22 cellular contexts compared by ENCODE assay signal in genomic region chr3:158739078-158739477, GRCh38. TPM values are rescaled to one million over a fixed set of nuclear protein-coding genes. Genes with fewer than 3 reads are reported as not detected.
"Had no signal": no experiment of that assay in that cellular context is flagged by ENCODE, and none has a peak within 500 bp of the region (broad histone marks: within the 10 kb centered on the region; RNA-seq: fewer than 3 reads in every experiment).

No MANE protein-coding gene starts in this region.

- ATAC-seq: activated CD4-positive, alpha-beta T cell treated with anti-CD3 and anti-CD28 coated beads for 36 hours; activated CD8-positive, alpha-beta T cell treated with anti-CD3 and anti-CD28 coated beads for 36 hours; activated naive CD4-positive, alpha-beta T cell treated with anti-CD3 and anti-CD28 coated beads, Interleukin-2, amount 50 U/mL, for 72 hours; activated naive CD8-positive, alpha-beta T cell treated with anti-CD3 and anti-CD28 coated beads, Interleukin-2, amount 50 U/mL, for 24 hours; T-cell had no signal

- FAIRE-seq: astrocyte had no signal

- H3K27ac ChIP-seq: cardiac muscle cell, WERI-Rb-1 had no signal

- H3K4me3 ChIP-seq: cardiac muscle cell had no signal

- DNase-seq: activated CD4-positive, alpha-beta T cell treated with anti-CD3 and anti-CD28 coated beads for 36 hours; activated CD4-positive, alpha-beta T cell treated with anti-CD3 and anti-CD28 coated beads, Interleukin-2, amount 50 U/mL, for 1 hour; activated CD8-positive, alpha-beta T cell treated with anti-CD3 and anti-CD28 coated beads for 36 hours; activated effector memory CD4-positive, alpha-beta T cell treated with anti-CD3 and anti-CD28 coated beads, Interleukin-2, amount 50 U/mL, for 16 hours; activated naive CD4-positive, alpha-beta T cell treated with Interleukin-2 at 50 U/mL for 16 hours; activated naive CD8-positive, alpha-beta T cell treated with anti-CD3 and anti-CD28 coated beads, Interleukin-2, amount 50 U/mL, for 24 hours; activated T-cell treated with anti-CD3 and anti-CD28 coated beads, Interleukin-2, amount 50 U/mL, for 24 hours; amygdala; MM.1S; NCI-H1105 treated with DMSO at 0.1 percent for 48 hours; NCI-H1436 treated with DMSO at 0.1 percent for 48 hours; NCI-H187; NCI-H2081 treated with DMSO at 0.1 percent for 48 hours; NCI-H446; SHP77 treated with DMSO at 0.1 percent for 48 hours; T-cell had no signal

RNA-seq across cellular contexts. Expression of gene RARRES1, which starts 6.8 kb away (rescaled TPM):
- total RNA-seq: activated CD4-positive, alpha-beta T cell treated with anti-CD3 and anti-CD28 coated beads for 36 hours; activated CD8-positive, alpha-beta T cell treated with anti-CD3 and anti-CD28 coated beads for 36 hours; activated naive CD4-positive, alpha-beta T cell treated with anti-CD3 and anti-CD28 coated beads, Interleukin-2, amount 50 U/mL, for 72 hours; activated T-helper 1 cell treated with anti-CD3 and anti-CD28 coated beads, Interleukin-12 subunit alpha, Interleukin-12 subunit beta, Interleukin-2, Interleukin-4 antibody, amounts not matched to agents 30 ng/mL and 10 ng/mL and 1 ng/mL, durations not matched to agents 14 hours and 24 hours and 36 hours; T-cell; T-helper 2 cell treated with Interferon-gamma antibody and Interleukin-4, amounts not matched to agents 100 ng/mL and 5 ng/mL, for 36 hours had no signal
